Comparison of ENCODE assay signal across 12 cellular contexts in genomic region chr4:141046255-141046654, GRCh38.
DNase-seq lines count a peak whose midpoint lies in the region; ATAC-seq lines count a peak whose summit lies in the region.
"Had no signal": no experiment of that assay in that cellular context is flagged by ENCODE, and none has a peak within 500 bp of the region (broad histone marks: within the 10 kb centered on the region; RNA-seq: fewer than 3 reads in every experiment).

No MANE protein-coding gene starts in this region.

- no peaks in the 10 kb centered on the region for H3K36me3 Mint-ChIP-seq in activated CD4-positive, alpha-beta T cell treated with anti-CD3 and anti-CD28 coated beads for 36 hours (ENCODE audit: low read depth)

- ATAC-seq in activated CD4-positive, alpha-beta T cell treated with anti-CD3 and anti-CD28 coated beads for 36 hours: peak; percentile 49
- ATAC-seq in left lobe of liver (peak; percentile 19), GM18873 (IDR thresholded peaks at IDR 0.05; ENCODE audit: low FRiP score, unreplicated experiment) (no peak)
- ATAC-seq: K562 had no signal

- H3K4me1 Mint-ChIP-seq in activated CD4-positive, alpha-beta T cell treated with anti-CD3 and anti-CD28 coated beads for 36 hours: peaks cover 2% of the 10 kb centered on the region
- H3K4me1 Mint-ChIP-seq: central memory CD8-positive, alpha-beta T cell had no signal

- no peak overlapping the region for H3K27ac Mint-ChIP-seq in activated CD4-positive, alpha-beta T cell treated with anti-CD3 and anti-CD28 coated beads for 36 hours

- POLR2A ChIA-PET in activated CD4-positive, alpha-beta T cell treated with anti-CD3 and anti-CD28 coated beads for 36 hours (lab: Charles Lee): no interaction called here

- CTCF ChIA-PET in activated CD4-positive, alpha-beta T cell treated with anti-CD3 and anti-CD28 coated beads for 36 hours (lab: Charles Lee): interaction anchor here (0.5 to 0.9 kb wide), 2 partner anchors 9 to 285 kb away, joined by 3 to 4 read pairs; no protein-coding TSS in a partner anchor

- intact Hi-C loops in activated CD4-positive, alpha-beta T cell treated with anti-CD3 and anti-CD28 coated beads for 36 hours (cut with DNase I, micrococcal nuclease): no loop called here

- no peaks in the 10 kb centered on the region for H3K27me3 Mint-ChIP-seq in activated CD4-positive, alpha-beta T cell treated with anti-CD3 and anti-CD28 coated beads for 36 hours
- H3K27me3 Mint-ChIP-seq: central memory CD8-positive, alpha-beta T cell had no signal

- no peak for DNase-seq in activated CD4-positive, alpha-beta T cell treated with anti-CD3 and anti-CD28 coated beads for 36 hours
- DNase-seq in activated CD4-positive, alpha-beta T cell treated with anti-CD3 and anti-CD28 coated beads, Interleukin-2, amount 50 U/mL, for 1 hour: no peak
- DNase-seq in brain pericyte (ENCODE audit: low read depth, low spot score): peak; percentile 52
- no peak for DNase-seq in left lobe of liver (ENCODE audit: low spot score)
- DNase-seq in superior temporal gyrus (ENCODE audit: extremely low spot score): peak; percentile 73
- DNase-seq in caudate nucleus (lab: John Stamatoyannopoulos, UW): no peak
- DNase-seq in NCI-H82 treated with DMSO at 0.1 percent for 48 hours (lab: John Stamatoyannopoulos, UW; ENCODE audit: unreplicated experiment): no peak
- DNase-seq: activated CD4-positive, alpha-beta T cell treated with anti-CD3 and anti-CD28 coated beads for 48 hours; islet precursor cell had no signal

- no peaks in the 10 kb centered on the region for H3K9me3 Mint-ChIP-seq in activated CD4-positive, alpha-beta T cell treated with anti-CD3 and anti-CD28 coated beads for 36 hours (ENCODE audit: low read depth)

- H3K27ac ChIP-seq in caudate nucleus (ENCODE audit: low read depth, low read length): no peak overlapping the region

- H3K4me3 Mint-ChIP-seq in activated CD4-positive, alpha-beta T cell treated with anti-CD3 and anti-CD28 coated beads for 36 hours: no peak overlapping the region
- H3K4me3 Mint-ChIP-seq: central memory CD8-positive, alpha-beta T cell had no signal

Comparison
In these comparisons a context has a peak if more than half of its experiments do, and no peak if none do; other contexts are left out.
1. DNase-seq: peak in brain pericyte (single experiment) and superior temporal gyrus (single experiment); none in activated CD4-positive, alpha-beta T cell treated with anti-CD3 and anti-CD28 coated beads for 36 hours (single experiment), activated CD4-positive, alpha-beta T cell treated with anti-CD3 and anti-CD28 coated beads, Interleukin-2, amount 50 U/mL, for 1 hour (single experiment), left lobe of liver (single experiment), caudate nucleus (0 of 61) and NCI-H82 treated with DMSO at 0.1 percent for 48 hours (single experiment).